ENCODE assay signal across 13 cellular contexts in the genomic region with DNA sequence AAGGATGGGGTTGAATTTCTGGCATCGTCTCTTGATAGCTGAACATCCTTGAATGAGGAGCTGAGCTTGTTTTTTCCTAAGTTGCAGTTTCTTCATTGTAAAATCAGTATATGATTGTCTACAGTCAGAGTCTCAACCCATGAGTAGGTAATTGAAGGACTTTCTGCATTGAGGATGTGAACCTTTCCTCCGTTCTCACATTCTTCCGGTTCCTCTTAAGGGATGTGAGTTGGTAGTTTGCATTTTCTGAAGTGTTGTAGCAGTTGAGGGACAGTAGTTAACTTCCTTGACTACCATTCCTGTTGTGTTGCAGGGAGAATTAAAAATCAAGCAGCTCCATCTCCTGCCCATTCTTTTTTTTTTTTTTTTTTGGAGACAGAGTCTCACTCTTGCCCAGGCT. TPM values are rescaled to one million over a fixed set of nuclear protein-coding genes. Genes with fewer than 3 reads are reported as not detected.
DNase-seq lines count a peak whose midpoint lies in the region; ATAC-seq and TF ChIP-seq lines count a peak whose summit lies in the region.
"Had no signal": no experiment of that assay in that cellular context is flagged by ENCODE, and none has a peak within 500 bp of the region (broad histone marks: within the 10 kb centered on the region; RNA-seq: fewer than 3 reads in every experiment).

No MANE protein-coding gene starts in this region.

- no peaks in the 10 kb centered on the region for H3K9me3 ChIP-seq in psoas muscle
- H3K9me3 ChIP-seq: HAP-1 had no signal

- H3K4me3 ChIP-seq in GM12865 (ENCODE audit: low read depth, low read length): no peak overlapping the region
- no peak overlapping the region for H3K4me3 ChIP-seq in psoas muscle
- H3K4me3 ChIP-seq: HAP-1 had no signal

- DNase-seq in GM12865 (ENCODE audit: low read depth) (peak; percentile 28), psoas muscle (no peak), occipital lobe (lab: John Stamatoyannopoulos, UW) (no peak), NCI-H2081 (lab: John Stamatoyannopoulos, UW) (no peak)
- no peak for DNase-seq in activated CD4-positive, CD25-positive, alpha-beta regulatory T cell treated with anti-CD3 and anti-CD28 coated beads, Interleukin-2, amount 50 U/mL, for 72 hours
- DNase-seq in activated CD8-positive, alpha-beta memory T cell treated with anti-CD3 and anti-CD28 coated beads, Interleukin-2, amount 10 ng/mL, durations not matched to agents 7 days and 5 days: no peak
- DNase-seq: CD4-positive, CD25-positive, alpha-beta regulatory T cell; hippocampal formation; SW 1271 had no signal

- H3K27ac ChIP-seq in psoas muscle: peak overlapping the region; percentile 95

- H3K4me1 ChIP-seq in psoas muscle: peaks cover 95% of the 10 kb centered on the region
- H3K4me1 ChIP-seq: HAP-1 had no signal

- WGBS in psoas muscle, 3 donors: 85 to 88% (median 87%) methylated on average over 3 of the region's 3 CpGs

- H3K36me3 ChIP-seq in psoas muscle (ENCODE audit: insufficient read depth in 1 of 2, low read depth in 1 of 2): peaks cover 0 to 11% of the 10 kb centered on the region in 2 donors

- TF ChIP-seq CTCF in GM12865 (IDR thresholded peaks at IDR 0.05; ENCODE audit: insufficient read depth, low read depth, low read length, missing control alignments): no peak
- no peak for TF ChIP-seq CTCF in brain (conservative IDR thresholded peaks at IDR 0.05)
- TF ChIP-seq CTCF in psoas muscle (IDR thresholded peaks at IDR 0.05): no peak

- intact Hi-C loops in psoas muscle (cut with DNase I): no loop called here

- peaks cover 66% of the 10 kb centered on the region for H3K4me1 Mint-ChIP-seq in brain
- no peaks in the 10 kb centered on the region for H3K4me1 Mint-ChIP-seq in activated CD8-positive, alpha-beta memory T cell treated with anti-CD3 and anti-CD28 coated beads, Interleukin-2, amount 10 ng/mL, durations not matched to agents 7 days and 5 days

- peak overlapping the region in 3 of 5 experiments; percentile 35 to 50 (median 44) for H3K4me3 Mint-ChIP-seq in brain
- no peak overlapping the region for H3K4me3 Mint-ChIP-seq in activated CD8-positive, alpha-beta memory T cell treated with anti-CD3 and anti-CD28 coated beads, Interleukin-2, amount 10 ng/mL, durations not matched to agents 7 days and 5 days
- H3K4me3 Mint-ChIP-seq: CD4-positive, CD25-positive, alpha-beta regulatory T cell; central memory CD8-positive, alpha-beta T cell had no signal

- no peaks in the 10 kb centered on the region for H3K9me3 Mint-ChIP-seq in brain
- H3K9me3 Mint-ChIP-seq in activated CD8-positive, alpha-beta memory T cell treated with anti-CD3 and anti-CD28 coated beads, Interleukin-2, amount 10 ng/mL, durations not matched to agents 7 days and 5 days (ENCODE audit: low read depth): no peaks in the 10 kb centered on the region
- H3K9me3 Mint-ChIP-seq: CD4-positive, CD25-positive, alpha-beta regulatory T cell; central memory CD8-positive, alpha-beta T cell had no signal

- peaks cover 7% of the 10 kb centered on the region for H3K27me3 Mint-ChIP-seq in brain
- H3K27me3 Mint-ChIP-seq in activated CD8-positive, alpha-beta memory T cell treated with anti-CD3 and anti-CD28 coated beads, Interleukin-2, amount 10 ng/mL, durations not matched to agents 7 days and 5 days: no peaks in the 10 kb centered on the region
- H3K27me3 Mint-ChIP-seq: CD4-positive, CD25-positive, alpha-beta regulatory T cell; central memory CD8-positive, alpha-beta T cell had no signal

- H3K27ac Mint-ChIP-seq in brain: peak overlapping the region; percentile 6 to 94 (median 82)
- no peak overlapping the region for H3K27ac Mint-ChIP-seq in activated CD8-positive, alpha-beta memory T cell treated with anti-CD3 and anti-CD28 coated beads, Interleukin-2, amount 10 ng/mL, durations not matched to agents 7 days and 5 days

- H3K27me3 ChIP-seq in psoas muscle (ENCODE audit: insufficient read depth in 3 of 3, low read length in 2 of 3): no peaks in the 10 kb centered on the region

- CTCF ChIA-PET in activated CD8-positive, alpha-beta memory T cell treated with anti-CD3 and anti-CD28 coated beads, Interleukin-2, amount 10 ng/mL, durations not matched to agents 7 days and 5 days (lab: Charles Lee): interaction anchor here (0.6 kb wide), 1 partner anchor 14 kb away, joined by 3 read pairs; no protein-coding TSS in a partner anchor

- ATAC-seq in HG03280 (IDR thresholded peaks at IDR 0.05; ENCODE audit: unreplicated experiment) (peak; percentile 46), psoas muscle (no peak)
- no peak for ATAC-seq in activated CD8-positive, alpha-beta memory T cell treated with anti-CD3 and anti-CD28 coated beads, Interleukin-2, amount 10 ng/mL, durations not matched to agents 7 days and 5 days

- H3K36me3 Mint-ChIP-seq in brain: no peaks in the 10 kb centered on the region
- peaks cover 3% of the 10 kb centered on the region for H3K36me3 Mint-ChIP-seq in activated CD8-positive, alpha-beta memory T cell treated with anti-CD3 and anti-CD28 coated beads, Interleukin-2, amount 10 ng/mL, durations not matched to agents 7 days and 5 days

RNA-seq across cellular contexts. Expression of gene TPCN1, which starts 19.1 kb away (rescaled TPM):
- polyA plus RNA-seq in brain (ENCODE audit: insufficient read depth, low read depth, low replicate concordance) (16.1 TPM), psoas muscle (10 to 100 TPM in 2 of 3 donors, 1 to 10 TPM in 1; 7.6 to 33.7 (median 18.2) TPM)
- total RNA-seq in psoas muscle (10 to 100 TPM; 24.9 to 36.2 (median 27.0) TPM), occipital lobe (4.7 TPM)
- 10 to 100 TPM; 21.4 to 23.3 TPM for total RNA-seq in activated CD8-positive, alpha-beta memory T cell treated with anti-CD3 and anti-CD28 coated beads, Interleukin-2, amount 10 ng/mL, durations not matched to agents 7 days and 5 days

RNA-seq across cellular contexts. Expression of gene RITA1, which starts 54.9 kb away (rescaled TPM):
- polyA plus RNA-seq in brain (ENCODE audit: insufficient read depth, low read depth, low replicate concordance): 29.7 TPM
- 10 to 100 TPM; 13.0 to 19.4 (median 14.7) TPM for total RNA-seq in psoas muscle
- 10 to 100 TPM; 13.7 to 28.5 (median 15.5) TPM for polyA plus RNA-seq in psoas muscle
- 10 to 100 TPM; 23.1 to 29.6 TPM for total RNA-seq in activated CD8-positive, alpha-beta memory T cell treated with anti-CD3 and anti-CD28 coated beads, Interleukin-2, amount 10 ng/mL, durations not matched to agents 7 days and 5 days
- 8.4 TPM for total RNA-seq in occipital lobe

RNA-seq across cellular contexts. Expression of gene DDX54, which starts 55.1 kb away (rescaled TPM):
- polyA plus RNA-seq in brain (ENCODE audit: insufficient read depth, low read depth, low replicate concordance) (41.9 TPM), psoas muscle (10 to 100 TPM; 53.6 to 88.7 (median 53.7) TPM)
- total RNA-seq in psoas muscle (10 to 100 TPM; 61.9 to 93.5 (median 81.5) TPM), occipital lobe (12.0 TPM)
- total RNA-seq in activated CD8-positive, alpha-beta memory T cell treated with anti-CD3 and anti-CD28 coated beads, Interleukin-2, amount 10 ng/mL, durations not matched to agents 7 days and 5 days: 10 to 100 TPM; 71.5 to 99.0 TPM
